ENCODE assay signal across 8 cellular contexts in genomic region chr7:33716581-33717477, GRCh38.
A peak's percentile ranks its signal among the peaks of the same experiment; 100 is the strongest.
DNase-seq lines count a peak whose midpoint lies in the region; ATAC-seq, FAIRE-seq and TF ChIP-seq lines count a peak whose summit lies in the region.

No MANE protein-coding gene starts in this region.

- no peak overlapping the region for H3K4me3 Mint-ChIP-seq in naive thymus-derived CD4-positive, alpha-beta T cell

- CTCF ChIA-PET in HepG2 (lab: Yijun Ruan, JAX; ENCODE audit: low intra/inter-chr PET ratio, low total read pairs), result no interaction called here
- CTCF ChIA-PET in naive thymus-derived CD4-positive, alpha-beta T cell (lab: Charles Lee), result no interaction called here

- peak; percentile 45 for TF ChIP-seq CTCF in DND-41 (IDR thresholded peaks at IDR 0.05; ENCODE audit: borderline replicate concordance, extremely low read depth, low read length, poor library complexity, severe bottlenecking)
- peak; percentile 67 for TF ChIP-seq CTCF in astrocyte of the cerebellum (IDR thresholded peaks at IDR 0.05; ENCODE audit: low read depth, low read length, missing control alignments)
- TF ChIP-seq CTCF in HepG2 (CRISPR knock-in tag; IDR thresholded peaks at IDR 0.05), result peak; percentile 63

- H3K27me3 ChIP-seq in DND-41 (ENCODE audit: insufficient read depth, low read length, poor library complexity), result no peaks in the 10 kb centered on the region
- H3K27me3 ChIP-seq in HepG2 (ENCODE audit: control insufficient read depth in 1 of 2, insufficient read depth in 2 of 2, low read length in 2 of 2), result no peaks in the 10 kb centered on the region
- no peaks in the 10 kb centered on the region for H3K27me3 ChIP-seq in naive thymus-derived CD4-positive, alpha-beta T cell (ENCODE audit: control insufficient read depth in 2 of 2, insufficient read depth in 2 of 2, low read length in 2 of 2)

- H3K4me2 ChIP-seq in DND-41 (ENCODE audit: insufficient read depth, low read length) (no peak overlapping the region), HepG2 (ENCODE audit: low read depth, low read length) (no peak overlapping the region)

- intact Hi-C loops in HepG2 (cut with micrococcal nuclease; ENCODE audit: unreplicated experiment), result loop anchor here (2.0 kb wide), 2 partner anchors 28 to 384 kb away; no protein-coding TSS in a partner anchor
- intact Hi-C loops in naive thymus-derived CD4-positive, alpha-beta T cell (cut with micrococcal nuclease), result no loop called here

- no TSS peak for BruUV-seq in HepG2 (replicated peaks; lab: Mats Ljungman, UMichigan)

- H3K27ac ChIP-seq in DND-41 (ENCODE audit: low read length), result no peak overlapping the region
- H3K27ac ChIP-seq in HepG2 (ENCODE audit: extremely low read length, insufficient read depth, low read length), result no peak overlapping the region
- no peak overlapping the region for H3K27ac ChIP-seq in naive thymus-derived CD4-positive, alpha-beta T cell (ENCODE audit: low read depth, low read length)

- TF ChIP-seq RAD21 in HepG2 (CRISPR knock-in tag; IDR thresholded peaks at IDR 0.05), result no peak

- H3K9me3 ChIP-seq in DND-41 (ENCODE audit: insufficient read depth, low read length, severe bottlenecking) (no peaks in the 10 kb centered on the region), HepG2 (ENCODE audit: low read length) (no peaks in the 10 kb centered on the region)
- no peaks in the 10 kb centered on the region for H3K9me3 ChIP-seq in naive thymus-derived CD4-positive, alpha-beta T cell (ENCODE audit: control insufficient read depth in 2 of 3, low read length in 3 of 3)

- H3K27me3 Mint-ChIP-seq in naive thymus-derived CD4-positive, alpha-beta T cell, result peaks cover 0 to 4% (median 0%) of the 10 kb centered on the region in 5 donors

- H3K79me2 ChIP-seq in DND-41 (ENCODE audit: insufficient read depth, low read length) (no peaks in the 10 kb centered on the region), HepG2 (ENCODE audit: insufficient read depth, low read length) (no peaks in the 10 kb centered on the region)

- no peaks in the 10 kb centered on the region for H3K36me3 ChIP-seq in DND-41 (ENCODE audit: insufficient read depth, low read length)
- H3K36me3 ChIP-seq in HepG2 (replicated peaks in 1 of 2; ENCODE audit: control insufficient read depth in 1 of 2, insufficient read depth in 2 of 2, low read length in 2 of 2), result no peaks in the 10 kb centered on the region
- H3K36me3 ChIP-seq in naive thymus-derived CD4-positive, alpha-beta T cell (ENCODE audit: control insufficient read depth in 2 of 3, insufficient read depth in 3 of 3, low read length in 3 of 3), result no peaks in the 10 kb centered on the region

- peak; percentile 53 for FAIRE-seq in HepG2 (lab: Jason Lieb, UNC)

- H3K27ac Mint-ChIP-seq in naive thymus-derived CD4-positive, alpha-beta T cell, result no peak overlapping the region

- ATAC-seq in DND-41 (ENCODE audit: insufficient read depth, low read depth) (no peak), HepG2 (peak; percentile 41; the same call in 1 of the 3 replicates), HG02623 (IDR thresholded peaks at IDR 0.05; ENCODE audit: unreplicated experiment) (no peak)
- ATAC-seq in naive thymus-derived CD4-positive, alpha-beta T cell, result no peak

- in situ Hi-C loops in KBM-7 (cut with MboI; ENCODE audit: low pct_unique_long_range_greater_than_20kb, low sequenced_read_pairs) (no loop called here), astrocyte of the cerebellum (cut with HindIII; ENCODE audit: low sequenced_read_pairs) (no loop called here), HepG2 (cut with HindIII; ENCODE audit: extremely low pct_ligation_motif_present, low pct_unique_long_range_greater_than_20kb) (loop anchor here (25.0 kb wide), 1 partner anchor 530 kb away; no protein-coding TSS in a partner anchor)

- no peak for TF ChIP-seq EP300 in HepG2 (IDR thresholded peaks at IDR 0.05; ENCODE audit: low read depth in 2 of 2, low read length in 2 of 2)
- no peak for TF ChIP-seq EP300 in HepG2 (CRISPR knock-in tag; IDR thresholded peaks at IDR 0.05; ENCODE audit: borderline replicate concordance)

- H4K20me1 ChIP-seq in DND-41 (ENCODE audit: insufficient read depth, low read length), result no peaks in the 10 kb centered on the region
- H4K20me1 ChIP-seq in HepG2 (ENCODE audit: insufficient read depth, low read length), result no peaks in the 10 kb centered on the region

- peaks cover 0 to 5% (median 3%) of the 10 kb centered on the region in 11 donors for H3K9me3 Mint-ChIP-seq in naive thymus-derived CD4-positive, alpha-beta T cell

- H2AFZ ChIP-seq in DND-41 (ENCODE audit: low read depth, low read length) (no peak overlapping the region), HepG2 (ENCODE audit: low read length) (no peak overlapping the region)

- peaks cover 0 to 6% (median 0%) of the 10 kb centered on the region in 7 donors for H3K4me1 Mint-ChIP-seq in naive thymus-derived CD4-positive, alpha-beta T cell

- 27% methylated on average over 2 of the region's 2 CpGs for WGBS in HepG2 (ENCODE audit: low lambda C conversion rate)

- DNase-seq in DND-41, result no peak
- DNase-seq in KBM-7, result peak; percentile 18
- peak; percentile 66 for DNase-seq in astrocyte of the cerebellum (ENCODE audit: low read depth)
- DNase-seq in HepG2 (ENCODE audit: low spot score), result peak; percentile 33
- DNase-seq in central memory CD4-positive, alpha-beta T cell, result no peak
- no peak for DNase-seq in naive thymus-derived CD4-positive, alpha-beta T cell
- DNase-seq in activated T-cell treated with anti-CD3 and anti-CD28 coated beads for 4 hours, result no peak

- POLR2A ChIA-PET in HepG2 (lab: Yijun Ruan, JAX), result no interaction called here
- POLR2A ChIA-PET in naive thymus-derived CD4-positive, alpha-beta T cell (lab: Charles Lee), result no interaction called here

- H3K4me1 ChIP-seq in DND-41 (ENCODE audit: insufficient read depth, low read length) (no peaks in the 10 kb centered on the region), HepG2 (ENCODE audit: insufficient read depth, low read length) (peaks cover 29% of the 10 kb centered on the region)
- no peaks in the 10 kb centered on the region for H3K4me1 ChIP-seq in naive thymus-derived CD4-positive, alpha-beta T cell (ENCODE audit: control insufficient read depth in 2 of 2, insufficient read depth in 2 of 2, low read length in 2 of 2)

- no peak overlapping the region for H3K4me3 ChIP-seq in DND-41 (ENCODE audit: low read depth in 1 of 2, low read length in 2 of 2)
- no peak overlapping the region for H3K4me3 ChIP-seq in astrocyte of the cerebellum (ENCODE audit: low read depth, low read length)
- no peak overlapping the region for H3K4me3 ChIP-seq in HepG2 (replicated peaks in 1 of 3; ENCODE audit: insufficient read depth in 1 of 3, low read depth in 2 of 3, low read length in 3 of 3)
- no peak overlapping the region for H3K4me3 ChIP-seq in naive thymus-derived CD4-positive, alpha-beta T cell (ENCODE audit: low read length)

- H3K9ac ChIP-seq in DND-41 (ENCODE audit: low read depth, low read length), result no peak overlapping the region
- H3K9ac ChIP-seq in HepG2 (ENCODE audit: insufficient read depth, low read depth, low read length), result no peak overlapping the region

- no peak for TF ChIP-seq POLR2A in HepG2 (IDR thresholded peaks at IDR 0.05; ENCODE audit: insufficient read depth in 1 of 2, low read depth in 2 of 2, low read length in 2 of 2)

- H3K36me3 Mint-ChIP-seq in naive thymus-derived CD4-positive, alpha-beta T cell, result peaks cover 0 to 25% (median 9%) of the 10 kb centered on the region in 5 donors

TF ChIP-seq in HepG2, 621 proteins besides CTCF, POLR2A, EP300 and RAD21 (continues in another document):
- TF ChIP-seq SMC3 (IDR thresholded peaks at IDR 0.05; ENCODE audit: low read length) (peak; percentile 40; the same call in 1 of the 2 replicates), RARA (CRISPR knock-in tag; IDR thresholded peaks at IDR 0.05) (no peak), NFKBIZ (CRISPR knock-in tag; IDR thresholded peaks at IDR 0.05) (no peak), TSC22D2 (CRISPR knock-in tag; IDR thresholded peaks at IDR 0.05; ENCODE audit: borderline replicate concordance) (no peak), HHEX (CRISPR knock-in tag; IDR thresholded peaks at IDR 0.05) (no peak), HDAC2 (CRISPR knock-in tag; IDR thresholded peaks at IDR 0.05) (no peak), PITX1 (CRISPR knock-in tag; IDR thresholded peaks at IDR 0.05) (no peak), ZNF292 (CRISPR knock-in tag; IDR thresholded peaks at IDR 0.05; ENCODE audit: borderline replicate concordance, low read depth) (no peak), ZNF468 (CRISPR knock-in tag; IDR thresholded peaks at IDR 0.05) (no peak), RXRA (CRISPR knock-in tag; IDR thresholded peaks at IDR 0.05) (no peak), TEAD2 (CRISPR knock-in tag; IDR thresholded peaks at IDR 0.05) (0 out of 2 replicates have a peak, but pooled peaks have one; percentile 35), CHCHD3 (CRISPR knock-in tag; IDR thresholded peaks at IDR 0.05) (no peak), SP140L (CRISPR knock-in tag; IDR thresholded peaks at IDR 0.05; ENCODE audit: borderline replicate concordance) (no peak), SNAPC5 (CRISPR knock-in tag; IDR thresholded peaks at IDR 0.05; ENCODE audit: borderline replicate concordance) (no peak), TEAD3 (CRISPR knock-in tag; optimal IDR thresholded peaks at IDR 0.05; ENCODE audit: borderline replicate concordance) (peak; percentile 100), CEBPG (CRISPR knock-in tag; IDR thresholded peaks at IDR 0.05) (no peak), GATA4 (IDR thresholded peaks at IDR 0.05; ENCODE audit: borderline replicate concordance, low read depth) (no peak), ZNF761 (CRISPR knock-in tag; conservative IDR thresholded peaks at IDR 0.05) (no peak), BRD4 (CRISPR knock-in tag; IDR thresholded peaks at IDR 0.05) (no peak)

Comparison
In these comparisons a context has a peak if more than half of its experiments do, and no peak if none do; other contexts are left out.
1. DNase-seq: peak in KBM-7 (single experiment), astrocyte of the cerebellum (single experiment) and HepG2 (single experiment); none in DND-41 (single experiment), central memory CD4-positive, alpha-beta T cell (single experiment), naive thymus-derived CD4-positive, alpha-beta T cell (0 of 9) and activated T-cell treated with anti-CD3 and anti-CD28 coated beads for 4 hours (single experiment).
2. Peak in every context shown above with its lines, with median percentiles within 50 percentile points of each other: CTCF ChIP-seq.